ENCODE assay signal across 11 cellular contexts in the genomic region with DNA sequence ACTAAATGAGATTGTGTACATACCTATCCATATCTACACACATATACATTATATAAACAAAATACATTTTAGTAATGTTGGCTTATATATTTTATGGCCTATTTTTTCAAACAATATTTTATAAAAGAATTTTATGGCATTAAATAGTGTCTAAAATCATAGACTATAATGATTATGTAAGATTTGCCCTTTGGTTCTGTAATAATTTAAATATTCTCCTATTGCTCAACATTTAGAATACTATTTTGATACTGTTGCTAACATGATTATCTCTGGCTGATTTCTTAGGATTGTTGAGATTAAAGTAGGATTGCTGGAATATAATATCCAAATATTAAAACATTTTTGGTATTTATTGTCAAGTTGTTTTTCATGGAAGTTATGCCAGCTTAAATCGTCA.
"Had no signal": no experiment of that assay in that cellular context is flagged by ENCODE, and none has a peak within 500 bp of the region (broad histone marks: within the 10 kb centered on the region; RNA-seq: fewer than 3 reads in every experiment).

No MANE protein-coding gene starts in this region.

- ATAC-seq: GM23338, HCT116 had no signal

- H3K9me3 Mint-ChIP-seq: GM23338, H9 had no signal

- H3K27ac ChIP-seq: GM23248 had no signal

- H3K4me1 ChIP-seq: HAP-1 had no signal

- DNase-seq: GM23248, GOT3, H7, H9, HCEC 1CT, HFFc6 had no signal

- H3K9me3 ChIP-seq: HAP-1 had no signal

- H3K4me3 ChIP-seq: GM23248, GM23338, HAP-1 had no signal

- H3K4me3 Mint-ChIP-seq: GM23338, H9, HFFc6 had no signal

- H3K27ac Mint-ChIP-seq: GM23338, H9, HFFc6 had no signal

- H3K4me2 ChIP-seq: GM23338 had no signal

- H3K36me3 ChIP-seq: HAP-1 had no signal

- H2AFZ ChIP-seq: GM23248, GM23338 had no signal

- H3K4me1 Mint-ChIP-seq: GM23338, H9 had no signal

- FAIRE-seq: H1, H54 had no signal

- H3K9ac ChIP-seq: GM23248 had no signal
